8 cellular contexts compared by ENCODE assay signal in the genomic region with DNA sequence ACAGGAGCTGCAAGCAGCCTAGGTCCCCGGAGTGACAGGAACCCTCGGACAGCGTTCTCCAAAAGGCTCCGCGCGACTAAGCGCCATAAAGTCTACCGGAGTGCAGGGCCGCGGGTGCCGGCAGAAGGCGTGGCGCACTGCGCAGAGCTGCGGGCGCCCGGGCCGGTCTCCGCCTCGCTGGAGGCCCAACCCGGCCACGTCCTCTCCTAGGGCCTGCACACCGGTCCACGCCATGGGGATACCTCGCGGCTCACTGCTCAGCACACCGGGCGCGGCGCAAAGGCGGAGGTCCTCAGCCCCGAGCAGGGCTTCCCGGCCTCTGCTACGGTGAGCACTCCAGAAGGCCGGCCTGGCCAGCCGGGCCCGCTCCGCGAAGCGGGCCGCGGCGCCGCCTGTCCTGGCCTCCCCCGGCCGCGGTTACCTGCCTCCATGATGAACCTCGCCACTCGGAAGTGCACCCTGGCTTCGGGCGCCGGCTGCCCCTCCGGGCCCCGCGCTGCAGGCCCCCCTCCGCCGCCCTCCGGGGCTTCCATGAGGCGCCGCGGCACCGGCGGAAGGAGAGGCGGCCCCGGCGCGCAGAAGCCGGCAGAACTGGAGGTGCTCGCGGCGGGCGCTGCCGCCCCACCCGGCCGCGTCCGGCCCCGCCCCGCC. TPM values are rescaled to one million over a fixed set of nuclear protein-coding genes. Genes with fewer than 3 reads are reported as not detected.
A peak's percentile ranks its signal among the peaks of the same experiment; 100 is the strongest.
DNase-seq lines count a peak whose midpoint lies in the region; ATAC-seq lines count a peak whose summit lies in the region.

A gene (minus strand): TSS at position 599 of the 651 bp plus-strand sequence. CDS start 66 bp downstream, at position 533.

- peak within 1 kb of the TSS; percentile 76 to 79 for H3K4me3 ChIP-seq in duodenal mucosa (ENCODE audit: low read depth in 1 of 2, low read length in 2 of 2)

- no peaks in the 10 kb centered on the region for H3K27me3 Mint-ChIP-seq in T-helper 1 cell treated with Interleukin-12 subunit alpha and Interleukin-12 subunit beta and Interleukin-4 antibody, amounts not matched to agents 30 μg/mL and 1 μg/mL, for 36 hours (ENCODE audit: low read depth)

- H3K27ac ChIP-seq in duodenal mucosa (ENCODE audit: low read depth, low read length) = no peak within 1 kb of the TSS
- H3K27ac ChIP-seq in substantia nigra (ENCODE audit: low read depth, low read length, poor library complexity, severe bottlenecking) = peak within 1 kb of the TSS; percentile 74

- no peaks in the 10 kb centered on the region for H3K9me3 ChIP-seq in duodenal mucosa (ENCODE audit: control insufficient read depth in 1 of 2, low read length in 2 of 2)

- ATAC-seq in GM19463 (IDR thresholded peaks at IDR 0.05; ENCODE audit: unreplicated experiment) = peak; percentile 24
- ATAC-seq in HG03520 (IDR thresholded peaks at IDR 0.05; ENCODE audit: unreplicated experiment) = peak; percentile 44

- DNase-seq in COLO668 (lab: John Stamatoyannopoulos, UW; ENCODE audit: unreplicated experiment) (peak; percentile 65), lung microvascular endothelial cell (ENCODE audit: low read depth in 2 of 2) (peak; percentile 41 to 46), substantia nigra (lab: John Stamatoyannopoulos, UW) (peak in 4 of 49 donors; percentile 9 to 50 (median 11)), superior temporal gyrus (ENCODE audit: extremely low spot score) (no peak)

- peaks cover 11 to 14% of the 10 kb centered on the region in 2 donors for H3K4me1 ChIP-seq in duodenal mucosa (ENCODE audit: control insufficient read depth in 1 of 2, insufficient read depth in 2 of 2, low read length in 2 of 2)

- H3K27me3 ChIP-seq in duodenal mucosa (ENCODE audit: control insufficient read depth in 1 of 2, insufficient read depth in 2 of 2, low read length in 2 of 2) = no peaks in the 10 kb centered on the region

- peaks cover under 1 to 12% of the 10 kb centered on the region in 2 donors for H3K36me3 ChIP-seq in duodenal mucosa (ENCODE audit: control insufficient read depth in 1 of 2, insufficient read depth in 2 of 2, low read length in 2 of 2)

- peak within 1 kb of the TSS; percentile 63 for H3K9ac ChIP-seq in duodenal mucosa (ENCODE audit: low read depth in 1 of 2, low read length in 2 of 2)

- peak within 1 kb of the TSS; percentile 73 for H3K27ac Mint-ChIP-seq in T-helper 1 cell treated with Interleukin-12 subunit alpha and Interleukin-12 subunit beta and Interleukin-4 antibody, amounts not matched to agents 30 μg/mL and 1 μg/mL, for 36 hours

- peaks cover 7% of the 10 kb centered on the region for H3K36me3 Mint-ChIP-seq in T-helper 1 cell treated with Interleukin-12 subunit alpha and Interleukin-12 subunit beta and Interleukin-4 antibody, amounts not matched to agents 30 μg/mL and 1 μg/mL, for 36 hours (ENCODE audit: low read depth)

- H3K4me3 Mint-ChIP-seq in T-helper 1 cell treated with Interleukin-12 subunit alpha and Interleukin-12 subunit beta and Interleukin-4 antibody, amounts not matched to agents 30 μg/mL and 1 μg/mL, for 36 hours = peak within 1 kb of the TSS; percentile 90

- no peaks in the 10 kb centered on the region for H3K9me3 Mint-ChIP-seq in T-helper 1 cell treated with Interleukin-12 subunit alpha and Interleukin-12 subunit beta and Interleukin-4 antibody, amounts not matched to agents 30 μg/mL and 1 μg/mL, for 36 hours

- H3K4me1 Mint-ChIP-seq in T-helper 1 cell treated with Interleukin-12 subunit alpha and Interleukin-12 subunit beta and Interleukin-4 antibody, amounts not matched to agents 30 μg/mL and 1 μg/mL, for 36 hours (ENCODE audit: low read depth) = peaks cover 34% of the 10 kb centered on the region

RNA-seq across cellular contexts. Expression of the gene that starts here (rescaled TPM):
- total RNA-seq in lung microvascular endothelial cell = 31.9 and 33.1 TPM in 2 replicates
